In the genomic region with DNA sequence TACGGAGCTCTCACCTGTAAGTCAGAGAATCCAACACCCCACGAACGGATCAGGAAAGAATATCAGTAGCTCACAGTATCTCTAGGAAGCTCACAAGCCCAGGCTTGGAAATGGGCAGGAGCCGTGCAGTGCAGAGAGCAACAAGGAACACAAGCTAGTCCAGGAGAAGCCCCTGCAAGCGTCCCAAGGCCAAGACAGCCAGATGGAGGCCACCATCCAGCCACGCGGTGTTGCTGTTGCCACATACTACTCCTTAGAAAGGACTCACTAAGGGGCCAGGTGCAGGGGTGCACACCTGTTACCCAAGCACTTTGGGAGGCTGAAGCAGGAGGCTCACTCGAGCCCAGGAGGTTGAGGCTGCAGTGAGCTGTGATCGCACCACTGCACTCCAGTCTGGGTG, we compare ENCODE assay signal across 20 cellular contexts.
"Had no signal": no experiment of that assay in that cellular context is flagged by ENCODE, and none has a peak within 500 bp of the region (broad histone marks: within the 10 kb centered on the region; RNA-seq: fewer than 3 reads in every experiment).

No MANE protein-coding gene starts in this region.

- DNase-seq: IMR-90; Karpas-422; KG1; MG63; NCI-H1417 treated with DMSO at 0.1 percent for 48 hours; NCI-H146; NCI-H1694 treated with DMSO at 0.1 percent for 48 hours; NCI-H1930; NCI-H2081; NCI-H2107; NCI-H2171; NCI-H226; NCI-H446 treated with DMSO at 0.1 percent for 48 hours; NCI-H510A treated with DMSO at 0.1 percent for 48 hours; NCI-H526; NK-92 treated with Interleukin-12 subunit alpha and Interleukin-12 subunit beta, amount 100 ng/mL, for 24 hours; PC-3; SHP77 treated with DMSO at 0.1 percent for 48 hours had no signal

- ATAC-seq: HepG2, Panc1, PC-3 had no signal
